ENCODE assay signal across 10 cellular contexts in genomic region chr11:34632105-34632780, GRCh38. TPM values are rescaled to one million over a fixed set of nuclear protein-coding genes. Genes with fewer than 3 reads are reported as not detected.
DNase-seq lines count a peak whose midpoint lies in the region; ATAC-seq and TF ChIP-seq lines count a peak whose summit lies in the region.
"Had no signal": no experiment of that assay in that cellular context is flagged by ENCODE, and none has a peak within 500 bp of the region (broad histone marks: within the 10 kb centered on the region; RNA-seq: fewer than 3 reads in every experiment).

No MANE protein-coding gene starts in this region.

- no peaks in the 10 kb centered on the region for H3K79me1 ChIP-seq in IMR-90 (ENCODE audit: low read depth in 1 of 2, low read length in 2 of 2)

- H2AFZ ChIP-seq in IMR-90 (replicated peaks; ENCODE audit: low read length, poor library complexity) (peak overlapping the region; percentile 35), hepatocyte (no peak overlapping the region)

- H4K20me1 ChIP-seq in IMR-90 (ENCODE audit: insufficient read depth, low read length) (no peaks in the 10 kb centered on the region), hepatocyte (ENCODE audit: insufficient read depth, poor library complexity, severe bottlenecking) (no peaks in the 10 kb centered on the region)

- no peak for DNase-seq in IMR-90
- peak; percentile 55 for DNase-seq in SK-MEL-5 (ENCODE audit: low read depth, low spot score)
- DNase-seq in hepatocyte (ENCODE audit: low spot score) = peak; percentile 39
- DNase-seq in sciatic nerve (ENCODE audit: low spot score) = no peak
- DNase-seq in mucosa of gallbladder (ENCODE audit: low spot score) = no peak
- no peak for DNase-seq in GM20000 (ENCODE audit: low spot score)
- DNase-seq in esophagus muscularis mucosa (ENCODE audit: extremely low spot score) = no peak

- H3K18ac ChIP-seq in IMR-90 (ENCODE audit: low read depth, low read length) = no peak overlapping the region

- no peak overlapping the region for H2BK5ac ChIP-seq in IMR-90 (ENCODE audit: low read depth, low read length, poor library complexity, severe bottlenecking)

- no peak overlapping the region for H3K56ac ChIP-seq in IMR-90 (ENCODE audit: extremely low read depth, insufficient read depth, low read length)

- BruUV-seq in IMR-90 (replicated peaks; lab: Mats Ljungman, UMichigan) = no TSS peak

- TF ChIP-seq CTCF in IMR-90 (conservative IDR thresholded peaks at IDR 0.05; ENCODE audit: low read depth, low read length) (no peak), hepatocyte (IDR thresholded peaks at IDR 0.05; ENCODE audit: poor library complexity) (no peak), GM20000 (IDR thresholded peaks at IDR 0.05; ENCODE audit: extremely low read depth, missing control alignments) (no peak), esophagus muscularis mucosa (IDR thresholded peaks at IDR 0.05) (no peak)

- H3K9me2 ChIP-seq in hepatocyte (replicated peaks; ENCODE audit: insufficient read depth) = no peaks in the 10 kb centered on the region

- no peak for TF ChIP-seq POLR2A in IMR-90 (IDR thresholded peaks at IDR 0.05; ENCODE audit: low read depth, low read length)
- no peak for TF ChIP-seq POLR2A in esophagus muscularis mucosa (IDR thresholded peaks at IDR 0.05; ENCODE audit: low read depth)

- dilution Hi-C loops in IMR-90 (cut with HindIII; ENCODE audit: low sequenced_read_pairs, unreplicated experiment) = no loop called here

- no peak overlapping the region for H3K27ac ChIP-seq in IMR-90 (ENCODE audit: insufficient read depth, low read length)
- H3K27ac ChIP-seq in hepatocyte = peak overlapping the region; percentile 56
- no peak overlapping the region for H3K27ac ChIP-seq in esophagus muscularis mucosa (replicated peaks in 1 of 4)

- TF ChIP-seq EP300 in esophagus muscularis mucosa (IDR thresholded peaks at IDR 0.05) = no peak

- no peak for TF ChIP-seq RAD21 in IMR-90 (IDR thresholded peaks at IDR 0.05; ENCODE audit: low read length)

- WGBS in IMR-90 (ENCODE audit: extremely low coverage in 2 of 2, insufficient read length in 1 of 2), 2 experiments = 50% methylated on average over 1 of the region's 7 CpGs; no CpG with 5 or more reads in 1 of the 2 experiments
- 42% methylated on average over 7 of the region's 7 CpGs for WGBS in hepatocyte (ENCODE audit: low lambda C conversion rate, missing lambda C conversion rate)
- WGBS in esophagus muscularis mucosa = 58% methylated on average over 7 of the region's 7 CpGs

- H3K4me3 ChIP-seq in IMR-90 (ENCODE audit: insufficient read depth, low read depth, low read length) (no peak overlapping the region), hepatocyte (no peak overlapping the region), esophagus muscularis mucosa (no peak overlapping the region)

- H3K27me3 ChIP-seq in IMR-90 (ENCODE audit: control insufficient read depth, insufficient read depth, low read length) (no peaks in the 10 kb centered on the region), hepatocyte (no peaks in the 10 kb centered on the region), esophagus muscularis mucosa (peaks cover 0 to 3% (median 1%) of the 10 kb centered on the region in 4 donors)

- H4K8ac ChIP-seq in IMR-90 (ENCODE audit: low read depth in 2 of 2, low read length in 2 of 2) = no peak overlapping the region

- H2BK20ac ChIP-seq in IMR-90 (ENCODE audit: low read depth, low read length) = no peak overlapping the region

- ATAC-seq in IMR-90 (ENCODE audit: low read depth) (peak; percentile 29), sciatic nerve (peak; percentile 49), GM21619 (IDR thresholded peaks at IDR 0.05; ENCODE audit: unreplicated experiment) (no peak)
- ATAC-seq: stimulated activated memory B cell treated with anti-CD40 and anti-IgM and Interleukin-4, amounts not matched to agents 10 μg/mL and 1 μg/mL and 100 μg/mL, for 72 hours had no signal

- H3K9me3 ChIP-seq in IMR-90 (ENCODE audit: control insufficient read depth, insufficient read depth, low read length) = no peaks in the 10 kb centered on the region
- no peaks in the 10 kb centered on the region for H3K9me3 ChIP-seq in hepatocyte (ENCODE audit: low read depth)
- no peaks in the 10 kb centered on the region for H3K9me3 ChIP-seq in esophagus muscularis mucosa

- no peak overlapping the region for H2BK15ac ChIP-seq in IMR-90 (ENCODE audit: low read depth, low read length)

- H3K9ac ChIP-seq in IMR-90 (ENCODE audit: low read depth, low read length) = no peak overlapping the region

- H4K5ac ChIP-seq in IMR-90 (ENCODE audit: low read depth, low read length) = no peak overlapping the region

- POLR2A ChIA-PET in IMR-90 (lab: Charles Lee; ENCODE audit: unreplicated experiment) = no interaction called here

- no peaks in the 10 kb centered on the region for H3K79me2 ChIP-seq in hepatocyte

- H3K9me1 ChIP-seq in IMR-90 (ENCODE audit: insufficient read depth, low read length) = no peaks in the 10 kb centered on the region

- no peak overlapping the region for H3K23ac ChIP-seq in IMR-90 (ENCODE audit: low read depth, low read length)

- H2AK5ac ChIP-seq in IMR-90 (ENCODE audit: low read depth, low read length) = no peak overlapping the region

- H3K4me2 ChIP-seq in IMR-90 (ENCODE audit: low read depth, low read length) = no peak overlapping the region
- H3K4me2 ChIP-seq in hepatocyte = peak overlapping the region; percentile 7

- H3K14ac ChIP-seq in IMR-90 (replicated peaks; ENCODE audit: low read depth, low read length) = no peak overlapping the region; the same call in 1 of the 2 replicates

- H4K91ac ChIP-seq in IMR-90 (ENCODE audit: insufficient read depth, low read depth, low read length) = no peak overlapping the region

- H2AK9ac ChIP-seq in IMR-90 (replicated peaks; ENCODE audit: low read depth, low read length, poor library complexity) = no peak overlapping the region

- in situ Hi-C loops in IMR-90 (cut with MboI; ENCODE audit: low sequenced_read_pairs) = no loop called here
- in situ Hi-C loops in SK-MEL-5 (cut with HindIII; ENCODE audit: low pct_unique_long_range_greater_than_20kb, low sequenced_read_pairs) = no loop called here

- no peak overlapping the region for H3K4ac ChIP-seq in IMR-90 (ENCODE audit: low read depth, low read length)

- H2BK120ac ChIP-seq in IMR-90 (ENCODE audit: low read depth, low read length) = peak overlapping the region; percentile 22; the same call in 1 of the 2 replicates

- H3K36me3 ChIP-seq in IMR-90 (ENCODE audit: control insufficient read depth, insufficient read depth, low read length) (no peaks in the 10 kb centered on the region), hepatocyte (replicated peaks; ENCODE audit: insufficient read depth, low read depth) (no peaks in the 10 kb centered on the region), esophagus muscularis mucosa (no peaks in the 10 kb centered on the region)

- no peaks in the 10 kb centered on the region; the same call in 1 of the 2 replicates for H3K4me1 ChIP-seq in IMR-90 (ENCODE audit: control insufficient read depth, insufficient read depth, low read length)
- peaks cover 45% of the 10 kb centered on the region for H3K4me1 ChIP-seq in hepatocyte (ENCODE audit: insufficient read depth)
- H3K4me1 ChIP-seq in esophagus muscularis mucosa = no peaks in the 10 kb centered on the region

- CTCF ChIA-PET in IMR-90 (lab: Yijun Ruan, JAX) = no interaction called here

- intact Hi-C loops in IMR-90 (cut with micrococcal nuclease) (no loop called here), sciatic nerve (cut with DNase I) (no loop called here), esophagus muscularis mucosa (cut with DNase I) (no loop called here)

TF ChIP-seq in IMR-90, 13 proteins besides CTCF, POLR2A, EP300 and RAD21:
- no peak for TF ChIP-seq MXI1 (IDR thresholded peaks at IDR 0.05; ENCODE audit: borderline replicate concordance, low read depth, low read length)

RNA-seq across cellular contexts. Expression of gene EHF, which starts 11.3 kb away (rescaled TPM):
- total RNA-seq in IMR-90 (2012; rRNA removed) = under 0.01 TPM in 1 of 2 replicates, not detected in the other
- polyA plus RNA-seq in IMR-90 (2012; rRNA removed) = not detected in 2 replicates
- not detected in 2 replicates for polyA plus RNA-seq in IMR-90 (2012; cell fraction: cytosol; rRNA removed)
- polyA plus RNA-seq in IMR-90 (2012; cell fraction: nucleus; rRNA removed; ENCODE audit: low replicate concordance) = not detected in 2 replicates
- 0.13 and 0.16 TPM in 2 replicates for total RNA-seq in SK-MEL-5 (2014; rRNA removed; shearing (Covaris generic))
- polyA plus RNA-seq in SK-MEL-5 (2015; cell fraction: cytosol; rRNA removed) = 0.15 TPM in 1 of 2 replicates, not detected in the other
- polyA plus RNA-seq in SK-MEL-5 (2015; cell fraction: nucleus; rRNA removed) = 0.14 and 8.1 TPM in 2 replicates
- total RNA-seq in hepatocyte = 8.6 and 9.0 TPM in 2 replicates
- polyA plus RNA-seq in hepatocyte = 5.8 and 6.2 TPM in 2 replicates
- 0.18 TPM for total RNA-seq in sciatic nerve
- 176 TPM for total RNA-seq in mucosa of gallbladder
- under 1 TPM in 2 of 4 donors, not detected in 2; 0.42 to 0.52 TPM for total RNA-seq in esophagus muscularis mucosa
- total RNA-seq: dermis microvascular lymphatic vessel endothelial cell had no signal

Comparison
In these comparisons a context has a peak if more than half of its experiments do, and no peak if none do; other contexts are left out.
1. DNase-seq: peak in SK-MEL-5 (single experiment) and hepatocyte (single experiment); none in IMR-90 (single experiment), sciatic nerve (single experiment), mucosa of gallbladder (single experiment), GM20000 (single experiment) and esophagus muscularis mucosa (single experiment).
2. RNA of gene EHF, which starts 11.3 kb away (total RNA-seq): 176 TPM in mucosa of gallbladder (single experiment); 8.6 to 9.0 TPM in hepatocyte, 0.42 to 0.52 TPM in esophagus muscularis mucosa, 0.18 TPM in sciatic nerve (single experiment), 0.13 to 0.16 TPM in SK-MEL-5 and under 0.01 TPM in IMR-90; every median in the first group is over 10 times any median in the second.